Comparison of ENCODE assay signal across 1 cellular context in genomic region chr10:107051769-107052168, GRCh38.
TF ChIP-seq lines count a peak whose summit lies in the region.

No MANE protein-coding gene starts in this region.

TF ChIP-seq in K562, 482 proteins besides CTCF, POLR2A, EP300 and RAD21 (continued from another document):
- TF ChIP-seq PBX2 (CRISPR knock-in tag; IDR thresholded peaks at IDR 0.05; ENCODE audit: low read depth) = no peak
- peak; percentile 75 for TF ChIP-seq PBX2 (tag; conservative IDR thresholded peaks at IDR 0.05; ENCODE audit: low read depth)
- TF ChIP-seq SMAD4 (CRISPR knock-in tag; conservative IDR thresholded peaks at IDR 0.05) = no peak
- peak; percentile 29; the same call in 1 of the 2 replicates for TF ChIP-seq ZNF316 (IDR thresholded peaks at IDR 0.05)
- TF ChIP-seq PKNOX1 (IDR thresholded peaks at IDR 0.05) = peak; percentile 60
- TF ChIP-seq ZFP1 (CRISPR knock-in tag; IDR thresholded peaks at IDR 0.05) = no peak
- no peak for TF ChIP-seq CREB3L1 (IDR thresholded peaks at IDR 0.05; ENCODE audit: borderline replicate concordance, low read depth)
- no peak for TF ChIP-seq GTF3C2 (IDR thresholded peaks at IDR 0.05; ENCODE audit: borderline replicate concordance, extremely low read depth, insufficient read length)
- no peak for TF ChIP-seq SRSF7 (optimal IDR thresholded peaks at IDR 0.05; ENCODE audit: low read depth, low read length)
- TF ChIP-seq TBP (optimal IDR thresholded peaks at IDR 0.05; ENCODE audit: low read depth, low read length) = no peak
- no peak for TF ChIP-seq LCOR (CRISPR knock-in tag; IDR thresholded peaks at IDR 0.05)
